Comparison of ENCODE assay signal across 20 cellular contexts in the genomic region with DNA sequence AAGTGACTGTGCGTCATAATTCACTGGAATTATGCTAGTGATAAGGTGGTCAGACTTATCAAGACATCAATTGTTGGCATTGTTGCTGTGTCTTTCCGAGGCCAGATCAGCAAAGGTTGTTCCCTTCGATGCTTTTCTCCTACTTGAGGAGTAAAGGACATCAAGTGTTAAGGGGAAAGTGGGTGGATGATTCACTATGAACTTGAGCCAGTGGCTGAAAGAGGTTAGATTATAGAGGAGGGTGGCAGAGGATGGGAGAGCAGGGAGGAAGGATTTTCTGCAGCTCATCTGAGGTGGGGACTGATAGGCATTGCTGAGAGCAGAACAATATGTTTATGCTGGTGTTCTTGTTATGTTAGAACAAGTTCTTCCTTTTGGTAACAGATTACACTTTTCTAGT.
"Had no signal": no experiment of that assay in that cellular context is flagged by ENCODE, and none has a peak within 500 bp of the region (broad histone marks: within the 10 kb centered on the region; RNA-seq: fewer than 3 reads in every experiment).

No MANE protein-coding gene starts in this region.

- H3K36me3 ChIP-seq: esophagus muscularis mucosa, tibial artery had no signal

- DNase-seq: activated B cell treated with CpG ODN at 0.5 μM for 24 hours; activated CD4-positive, alpha-beta memory T cell treated with anti-CD3 and anti-CD28 coated beads for 36 hours; activated CD4-positive, alpha-beta T cell treated with anti-CD3 and anti-CD28 coated beads for 4 hours; activated naive CD4-positive, alpha-beta T cell treated with Interleukin-2 at 50 U/mL for 16 hours; activated naive CD8-positive, alpha-beta T cell treated with anti-CD3 and anti-CD28 coated beads, Interleukin-2, amount 10 ng/mL, durations not matched to agents 7 days and 5 days; activated T-cell treated with anti-CD3 and anti-CD28 coated beads for 4 hours; cortex of kidney; effector CD8-positive, alpha-beta T cell; left cardiac atrium; mesendoderm; naive thymus-derived CD4-positive, alpha-beta T cell; stimulated activated CD4-positive, alpha-beta T cell treated with anti-CD3 and anti-CD28 coated beads, Interleukin-2, amount 100 ng/mL, for 24 hours; stimulated activated naive CD8-positive, alpha-beta T cell treated with anti-CD3 and anti-CD28 coated beads, Interleukin-15, Interleukin-2, amounts not matched to agents 100 U/mL and 50 U/mL, for 24 hours; substantia nigra; T-helper 2 cell; tibial artery had no signal

- H3K79me2 ChIP-seq: hepatocyte, parathyroid adenoma had no signal

- H3K4me2 ChIP-seq: hepatocyte had no signal

- H3K4me3 ChIP-seq: esophagus muscularis mucosa, hepatocyte, tibial artery had no signal

- H3K9ac ChIP-seq: parathyroid adenoma had no signal

- FAIRE-seq: islet of Langerhans had no signal

- H3K9me3 ChIP-seq: esophagus muscularis mucosa, tibial artery had no signal

- H3K27me3 ChIP-seq: esophagus muscularis mucosa, hepatocyte, tibial artery had no signal

- H3K27ac ChIP-seq: esophagus muscularis mucosa, hepatocyte, parathyroid adenoma, tibial artery had no signal

- H2AFZ ChIP-seq: hepatocyte, parathyroid adenoma had no signal
